Comparison of ENCODE assay signal across 12 cellular contexts in the genomic region with DNA sequence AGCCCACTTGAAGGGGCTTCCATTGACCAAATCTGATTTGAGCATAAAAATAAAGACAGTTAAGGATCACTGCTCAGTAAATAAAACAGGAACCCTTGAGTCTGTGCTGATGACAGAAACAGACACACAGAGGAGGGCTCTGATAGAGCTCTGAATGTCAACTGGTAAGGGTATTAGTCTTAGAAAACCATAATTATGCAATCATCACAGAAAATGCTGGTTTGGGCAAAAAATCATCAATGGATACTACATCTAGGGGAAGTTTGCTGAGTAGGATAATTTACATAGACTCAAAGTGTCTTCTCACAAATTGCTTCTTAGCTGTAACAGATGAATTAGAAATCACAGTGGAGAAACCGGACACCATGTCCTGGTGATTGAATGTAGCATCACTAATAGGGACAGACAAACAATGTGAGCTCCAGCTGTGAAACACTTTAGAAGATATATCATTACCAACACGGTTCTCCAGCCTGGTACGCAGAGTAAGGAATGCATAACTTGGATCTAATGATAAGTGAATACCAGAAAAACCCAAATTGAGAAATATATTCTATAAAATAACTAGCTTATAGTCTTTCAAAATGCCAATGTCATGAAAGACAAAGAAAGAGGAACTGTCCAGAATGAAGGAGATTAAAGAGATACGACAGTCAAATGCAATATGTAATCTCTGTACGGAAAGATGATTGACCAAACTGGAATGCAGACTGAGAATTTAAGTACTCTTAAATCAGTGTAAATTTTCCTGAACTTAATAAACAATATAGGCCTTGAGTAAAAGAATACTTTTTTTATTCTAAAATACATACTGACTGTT. TPM values are rescaled to one million over a fixed set of nuclear protein-coding genes. Genes with fewer than 3 reads are reported as not detected.
DNase-seq lines count a peak whose midpoint lies in the region; ATAC-seq and TF ChIP-seq lines count a peak whose summit lies in the region.
"Had no signal": no experiment of that assay in that cellular context is flagged by ENCODE, and none has a peak within 500 bp of the region (broad histone marks: within the 10 kb centered on the region; RNA-seq: fewer than 3 reads in every experiment).

No MANE protein-coding gene starts in this region.

- 84% methylated on average over 5 of the region's 5 CpGs for WGBS in esophagus muscularis mucosa

- H3K9me2 ChIP-seq in neural cell (ENCODE audit: insufficient read depth, low read length): no peaks in the 10 kb centered on the region

- TF ChIP-seq RAD21 in neural cell (conservative IDR thresholded peaks at IDR 0.05): no peak

- H4K20me1 ChIP-seq in neural cell (ENCODE audit: insufficient read depth): no peaks in the 10 kb centered on the region

- no peak overlapping the region for H2AFZ ChIP-seq in neural cell (ENCODE audit: low read depth, low read length)

- H3K4me1 Mint-ChIP-seq in WTC11: peaks cover 32% of the 10 kb centered on the region

- H3K9me3 ChIP-seq in neural cell (ENCODE audit: low read length) (no peaks in the 10 kb centered on the region), esophagus muscularis mucosa (no peaks in the 10 kb centered on the region)

- H3K27ac ChIP-seq in neural cell (ENCODE audit: low read length) (peak overlapping the region; percentile 9), esophagus muscularis mucosa (replicated peaks in 1 of 4) (no peak overlapping the region)
- H3K27ac ChIP-seq: 22Rv1, KMS-11 had no signal

- H3K4me2 ChIP-seq in neural cell (ENCODE audit: low read length): no peak overlapping the region
- H3K4me2 ChIP-seq: KMS-11 had no signal

- CTCF ChIA-PET in WTC11 (lab: Charles Lee): interaction anchor here (1.2 kb wide), 2 partner anchors 23 to 149 kb away, joined by 3 to 4 read pairs; no protein-coding TSS in a partner anchor

- H3K27me3 ChIP-seq in neural cell (ENCODE audit: insufficient read depth, low read depth, low read length) (no peaks in the 10 kb centered on the region), esophagus muscularis mucosa (no peaks in the 10 kb centered on the region)

- no peak for TF ChIP-seq POLR2A in esophagus muscularis mucosa (IDR thresholded peaks at IDR 0.05; ENCODE audit: low read depth)

- no peak overlapping the region for H3K4me3 Mint-ChIP-seq in WTC11
- H3K4me3 Mint-ChIP-seq: natural killer cell treated with Interleukin-12 subunit alpha and Interleukin-12 subunit beta and Interleukin-15 and Interleukin-18, amount 100 ng/mL, for 72 hours had no signal

- H3K36me3 ChIP-seq in neural cell (ENCODE audit: insufficient read depth, low read length): no peaks in the 10 kb centered on the region
- H3K36me3 ChIP-seq in esophagus muscularis mucosa: peaks cover 0 to 5% (median 1%) of the 10 kb centered on the region in 4 donors

- H3K79me2 ChIP-seq in neural cell (replicated peaks; ENCODE audit: insufficient read depth, low read length): peaks cover 78% of the 10 kb centered on the region

- peaks cover 4 to 59% (median 49%) of the 10 kb centered on the region in 4 donors for H3K4me1 ChIP-seq in esophagus muscularis mucosa

- no peak for ATAC-seq in WTC11

- no peaks in the 10 kb centered on the region for H3K9me3 Mint-ChIP-seq in WTC11
- H3K9me3 Mint-ChIP-seq: natural killer cell treated with Interleukin-12 subunit alpha and Interleukin-12 subunit beta and Interleukin-15 and Interleukin-18, amount 100 ng/mL, for 72 hours had no signal

- no peak overlapping the region for H3K9ac ChIP-seq in neural cell (ENCODE audit: low read length)
- H3K9ac ChIP-seq: KMS-11 had no signal

- H3K36me3 Mint-ChIP-seq in WTC11: peaks cover 3% of the 10 kb centered on the region; the same call in 1 of the 2 replicates
- H3K36me3 Mint-ChIP-seq: natural killer cell treated with Interleukin-12 subunit alpha and Interleukin-12 subunit beta and Interleukin-15 and Interleukin-18, amount 100 ng/mL, for 72 hours had no signal

- TF ChIP-seq EP300 in neural cell (conservative IDR thresholded peaks at IDR 0.05; ENCODE audit: poor library complexity, severe bottlenecking) (no peak), esophagus muscularis mucosa (IDR thresholded peaks at IDR 0.05) (no peak)

- TF ChIP-seq CTCF in WTC11 (IDR thresholded peaks at IDR 0.05) (no peak), neural cell (IDR thresholded peaks at IDR 0.05; ENCODE audit: poor library complexity, severe bottlenecking) (no peak), esophagus muscularis mucosa (IDR thresholded peaks at IDR 0.05) (no peak)

- no peaks in the 10 kb centered on the region for H3F3A ChIP-seq in neural cell (ENCODE audit: insufficient read depth, low read length, poor library complexity, severe bottlenecking)

- H3K4me3 ChIP-seq in neural cell (ENCODE audit: low read length): no peak overlapping the region
- H3K4me3 ChIP-seq in esophagus muscularis mucosa: no peak overlapping the region

- DNase-seq in DMS 273 (lab: John Stamatoyannopoulos, UW; ENCODE audit: unreplicated experiment) (peak; percentile 23), DMS 273 treated with DMSO at 0.1 percent for 48 hours (lab: John Stamatoyannopoulos, UW) (no peak), NCI-H146 treated with DMSO at 0.1 percent for 48 hours (lab: John Stamatoyannopoulos, UW; ENCODE audit: unreplicated experiment) (peak; percentile 52), WTC11 (ENCODE audit: low spot score) (no peak), esophagus muscularis mucosa (ENCODE audit: extremely low spot score) (no peak)
- no peak for DNase-seq in activated CD8-positive, alpha-beta memory T cell treated with anti-CD3 and anti-CD28 coated beads for 24 hours
- DNase-seq in activated CD4-positive, alpha-beta T cell treated with anti-CD3 and anti-CD28 coated beads for 4 hours: no peak
- DNase-seq: activated naive CD4-positive, alpha-beta T cell treated with Interleukin-2 at 50 U/mL for 16 hours had no signal

- POLR2A ChIA-PET in WTC11 (lab: Charles Lee): no interaction called here

- peak overlapping the region; percentile 23; the same call in 1 of the 2 replicates for H3K27ac Mint-ChIP-seq in WTC11
- H3K27ac Mint-ChIP-seq: natural killer cell treated with Interleukin-12 subunit alpha and Interleukin-12 subunit beta and Interleukin-15 and Interleukin-18, amount 100 ng/mL, for 72 hours had no signal

- H3K27me3 Mint-ChIP-seq in WTC11 (ENCODE audit: low read depth): no peaks in the 10 kb centered on the region
- H3K27me3 Mint-ChIP-seq: natural killer cell treated with Interleukin-12 subunit alpha and Interleukin-12 subunit beta and Interleukin-15 and Interleukin-18, amount 100 ng/mL, for 72 hours had no signal

- intact Hi-C loops in esophagus muscularis mucosa (cut with DNase I): no loop called here

TF ChIP-seq in WTC11, 78 proteins besides CTCF, POLR2A, EP300 and RAD21 (continues in another document):
- TF ChIP-seq TP53 (CRISPR knock-in tag; IDR thresholded peaks at IDR 0.05) (no peak), EMX1 (CRISPR knock-in tag; IDR thresholded peaks at IDR 0.05) (no peak)
- TF ChIP-seq, protein P1, sequence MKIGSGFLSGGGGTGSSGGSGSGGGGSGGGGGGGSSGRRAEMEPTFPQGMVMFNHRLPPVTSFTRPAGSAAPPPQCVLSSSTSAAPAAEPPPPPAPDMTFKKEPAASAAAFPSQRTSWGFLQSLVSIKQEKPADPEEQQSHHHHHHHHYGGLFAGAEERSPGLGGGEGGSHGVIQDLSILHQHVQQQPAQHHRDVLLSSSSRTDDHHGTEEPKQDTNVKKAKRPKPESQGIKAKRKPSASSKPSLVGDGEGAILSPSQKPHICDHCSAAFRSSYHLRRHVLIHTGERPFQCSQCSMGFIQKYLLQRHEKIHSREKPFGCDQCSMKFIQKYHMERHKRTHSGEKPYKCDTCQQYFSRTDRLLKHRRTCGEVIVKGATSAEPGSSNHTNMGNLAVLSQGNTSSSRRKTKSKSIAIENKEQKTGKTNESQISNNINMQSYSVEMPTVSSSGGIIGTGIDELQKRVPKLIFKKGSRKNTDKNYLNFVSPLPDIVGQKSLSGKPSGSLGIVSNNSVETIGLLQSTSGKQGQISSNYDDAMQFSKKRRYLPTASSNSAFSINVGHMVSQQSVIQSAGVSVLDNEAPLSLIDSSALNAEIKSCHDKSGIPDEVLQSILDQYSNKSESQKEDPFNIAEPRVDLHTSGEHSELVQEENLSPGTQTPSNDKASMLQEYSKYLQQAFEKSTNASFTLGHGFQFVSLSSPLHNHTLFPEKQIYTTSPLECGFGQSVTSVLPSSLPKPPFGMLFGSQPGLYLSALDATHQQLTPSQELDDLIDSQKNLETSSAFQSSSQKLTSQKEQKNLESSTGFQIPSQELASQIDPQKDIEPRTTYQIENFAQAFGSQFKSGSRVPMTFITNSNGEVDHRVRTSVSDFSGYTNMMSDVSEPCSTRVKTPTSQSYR (CRISPR knock-in tag; IDR thresholded peaks at IDR 0.05): no peak

TF ChIP-seq in neural cell, 6 proteins besides CTCF, POLR2A, EP300 and RAD21 (continues in another document):
- no peak for TF ChIP-seq MXI1 (conservative IDR thresholded peaks at IDR 0.05; ENCODE audit: poor library complexity, severe bottlenecking)
- TF ChIP-seq TAF1 (IDR thresholded peaks at IDR 0.05; ENCODE audit: low read depth): no peak
- TF ChIP-seq, protein P2, sequence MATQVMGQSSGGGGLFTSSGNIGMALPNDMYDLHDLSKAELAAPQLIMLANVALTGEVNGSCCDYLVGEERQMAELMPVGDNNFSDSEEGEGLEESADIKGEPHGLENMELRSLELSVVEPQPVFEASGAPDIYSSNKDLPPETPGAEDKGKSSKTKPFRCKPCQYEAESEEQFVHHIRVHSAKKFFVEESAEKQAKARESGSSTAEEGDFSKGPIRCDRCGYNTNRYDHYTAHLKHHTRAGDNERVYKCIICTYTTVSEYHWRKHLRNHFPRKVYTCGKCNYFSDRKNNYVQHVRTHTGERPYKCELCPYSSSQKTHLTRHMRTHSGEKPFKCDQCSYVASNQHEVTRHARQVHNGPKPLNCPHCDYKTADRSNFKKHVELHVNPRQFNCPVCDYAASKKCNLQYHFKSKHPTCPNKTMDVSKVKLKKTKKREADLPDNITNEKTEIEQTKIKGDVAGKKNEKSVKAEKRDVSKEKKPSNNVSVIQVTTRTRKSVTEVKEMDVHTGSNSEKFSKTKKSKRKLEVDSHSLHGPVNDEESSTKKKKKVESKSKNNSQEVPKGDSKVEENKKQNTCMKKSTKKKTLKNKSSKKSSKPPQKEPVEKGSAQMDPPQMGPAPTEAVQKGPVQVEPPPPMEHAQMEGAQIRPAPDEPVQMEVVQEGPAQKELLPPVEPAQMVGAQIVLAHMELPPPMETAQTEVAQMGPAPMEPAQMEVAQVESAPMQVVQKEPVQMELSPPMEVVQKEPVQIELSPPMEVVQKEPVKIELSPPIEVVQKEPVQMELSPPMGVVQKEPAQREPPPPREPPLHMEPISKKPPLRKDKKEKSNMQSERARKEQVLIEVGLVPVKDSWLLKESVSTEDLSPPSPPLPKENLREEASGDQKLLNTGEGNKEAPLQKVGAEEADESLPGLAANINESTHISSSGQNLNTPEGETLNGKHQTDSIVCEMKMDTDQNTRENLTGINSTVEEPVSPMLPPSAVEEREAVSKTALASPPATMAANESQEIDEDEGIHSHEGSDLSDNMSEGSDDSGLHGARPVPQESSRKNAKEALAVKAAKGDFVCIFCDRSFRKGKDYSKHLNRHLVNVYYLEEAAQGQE (IDR thresholded peaks at IDR 0.05; ENCODE audit: borderline replicate concordance): no peak
- TF ChIP-seq POLR2AphosphoS5 (IDR thresholded peaks at IDR 0.05): no peak
- no peak for TF ChIP-seq SMC3 (conservative IDR thresholded peaks at IDR 0.05; ENCODE audit: poor library complexity)

RNA-seq across cellular contexts. Expression of gene CHD1, which starts 17.4 kb away (rescaled TPM):
- total RNA-seq in WTC11 (2021) (39.9 to 42.0 TPM (median 41.8 TPM) in 3 replicates), esophagus muscularis mucosa (10 to 100 TPM; 25.8 to 69.3 (median 34.5) TPM)
- 62.7 and 64.5 TPM in 2 replicates for polyA plus RNA-seq in neural cell
- polyA minus RNA-seq in neural cell: 121 and 163 TPM in 2 replicates

Comparison
In these comparisons a context has a peak if more than half of its experiments do, and no peak if none do; other contexts are left out.
1. DNase-seq: peak in DMS 273 (single experiment) and NCI-H146 treated with DMSO at 0.1 percent for 48 hours (single experiment); none in DMS 273 treated with DMSO at 0.1 percent for 48 hours (single experiment), WTC11 (single experiment), activated CD8-positive, alpha-beta memory T cell treated with anti-CD3 and anti-CD28 coated beads for 24 hours (single experiment), esophagus muscularis mucosa (single experiment) and activated CD4-positive, alpha-beta T cell treated with anti-CD3 and anti-CD28 coated beads for 4 hours (0 of 2).